Comparison of ENCODE assay signal across 8 cellular contexts in the genomic region with DNA sequence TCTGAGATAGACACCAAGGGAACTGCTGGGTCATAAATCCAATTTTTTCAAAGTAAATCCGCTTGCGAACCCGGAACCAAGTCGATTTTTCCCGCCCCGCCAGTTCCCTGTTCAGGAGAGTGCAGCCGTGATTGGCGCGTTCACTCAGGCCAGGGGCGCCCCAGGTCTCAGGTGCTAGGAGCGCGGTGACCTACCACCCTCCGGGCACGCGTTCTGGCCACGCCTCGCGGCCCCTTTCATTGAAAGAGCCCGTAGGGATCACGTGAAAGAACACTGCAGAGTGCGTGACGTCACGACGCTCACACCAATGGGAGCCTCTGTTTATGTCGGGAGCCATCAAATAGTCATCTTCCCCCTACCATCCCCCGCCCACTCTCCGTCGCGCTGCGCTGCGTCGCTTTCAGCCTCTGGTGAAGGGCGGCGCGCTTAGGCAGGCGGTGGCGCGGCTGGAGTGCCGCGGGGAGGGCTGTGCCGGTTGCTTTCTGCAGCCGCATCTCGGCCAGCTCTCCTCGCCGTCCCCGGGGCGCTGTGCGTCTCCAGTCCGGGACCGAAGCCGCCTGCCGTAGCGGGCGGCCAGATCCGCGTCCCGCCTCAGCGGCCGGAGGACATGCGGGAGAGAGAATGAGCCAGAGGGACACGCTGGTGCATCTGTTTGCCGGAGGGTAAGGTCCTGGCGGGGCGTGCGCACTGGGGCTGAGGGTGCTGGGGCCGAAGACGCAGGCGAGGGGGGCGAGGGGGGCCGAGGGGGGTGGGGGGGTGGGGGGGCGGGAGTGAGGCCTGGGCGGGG. TPM values are rescaled to one million over a fixed set of nuclear protein-coding genes. Genes with fewer than 3 reads are reported as not detected.
A peak's percentile ranks its signal among the peaks of the same experiment; 100 is the strongest.
DNase-seq lines count a peak whose midpoint lies in the region; ATAC-seq and TF ChIP-seq lines count a peak whose summit lies in the region.

A gene with protein sequence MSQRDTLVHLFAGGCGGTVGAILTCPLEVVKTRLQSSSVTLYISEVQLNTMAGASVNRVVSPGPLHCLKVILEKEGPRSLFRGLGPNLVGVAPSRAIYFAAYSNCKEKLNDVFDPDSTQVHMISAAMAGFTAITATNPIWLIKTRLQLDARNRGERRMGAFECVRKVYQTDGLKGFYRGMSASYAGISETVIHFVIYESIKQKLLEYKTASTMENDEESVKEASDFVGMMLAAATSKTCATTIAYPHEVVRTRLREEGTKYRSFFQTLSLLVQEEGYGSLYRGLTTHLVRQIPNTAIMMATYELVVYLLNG (plus strand): TSS at position 403 of the 787 bp plus-strand sequence. CDS start 219 bp downstream, at position 622.

- peak within 1 kb of the TSS; percentile 95 for H3K27ac Mint-ChIP-seq in T-helper 1 cell treated with Interleukin-12 subunit alpha and Interleukin-12 subunit beta and Interleukin-4 antibody, amounts not matched to agents 30 μg/mL and 1 μg/mL, for 36 hours
- peak within 1 kb of the TSS; percentile 99 for H3K27ac Mint-ChIP-seq in progenitor cell of endocrine pancreas

- no peaks in the 10 kb centered on the region for H3K36me3 ChIP-seq in left ventricle myocardium inferior

- DNase-seq in GM13977 (ENCODE audit: low spot score) (peak; percentile 94), NCI-H1694 (lab: John Stamatoyannopoulos, UW) (peak; percentile 99), amniotic stem cell (lab: John Stamatoyannopoulos, UW) (peak; percentile 92), left ventricle myocardium inferior (peak; percentile 98), progenitor cell of endocrine pancreas (ENCODE audit: low spot score, unreplicated experiment) (peak; percentile 91), ureter (ENCODE audit: low spot score) (peak; percentile 98)

- peaks cover 46% of the 10 kb centered on the region for H3K4me1 ChIP-seq in left ventricle myocardium inferior

- peaks cover 7% of the 10 kb centered on the region for H3K9me3 Mint-ChIP-seq in T-helper 1 cell treated with Interleukin-12 subunit alpha and Interleukin-12 subunit beta and Interleukin-4 antibody, amounts not matched to agents 30 μg/mL and 1 μg/mL, for 36 hours
- peaks cover 8% of the 10 kb centered on the region for H3K9me3 Mint-ChIP-seq in progenitor cell of endocrine pancreas (ENCODE audit: low read depth)

- in situ Hi-C loops in GM13977 (cut with MboI; ENCODE audit: low pct_unique_long_range_greater_than_20kb, low sequenced_read_pairs, unreplicated experiment) = no loop called here

- peak within 1 kb of the TSS; percentile 98 for H3K27ac ChIP-seq in left ventricle myocardium inferior (replicated peaks)

- peak; percentile 12 for TF ChIP-seq CTCF in GM13977 (IDR thresholded peaks at IDR 0.05; ENCODE audit: extremely low read depth, insufficient read depth, missing control alignments)
- TF ChIP-seq CTCF in left ventricle myocardium inferior (IDR thresholded peaks at IDR 0.05; ENCODE audit: borderline replicate concordance) = no peak
- no peak for TF ChIP-seq CTCF in progenitor cell of endocrine pancreas (IDR thresholded peaks at IDR 0.05; ENCODE audit: unreplicated experiment)

- ATAC-seq in HG02884 (IDR thresholded peaks at IDR 0.05; ENCODE audit: unreplicated experiment) = peak; percentile 96

- peaks cover 22% of the 10 kb centered on the region for H3K27me3 Mint-ChIP-seq in T-helper 1 cell treated with Interleukin-12 subunit alpha and Interleukin-12 subunit beta and Interleukin-4 antibody, amounts not matched to agents 30 μg/mL and 1 μg/mL, for 36 hours (ENCODE audit: low read depth)
- H3K27me3 Mint-ChIP-seq in progenitor cell of endocrine pancreas = no peaks in the 10 kb centered on the region

- no peaks in the 10 kb centered on the region for H3K27me3 ChIP-seq in left ventricle myocardium inferior (ENCODE audit: low read depth)

- peaks cover 7% of the 10 kb centered on the region for H3K9me3 ChIP-seq in left ventricle myocardium inferior (replicated peaks)

- intact Hi-C loops in left ventricle myocardium inferior (cut with micrococcal nuclease) = no loop called here

- H3K36me3 Mint-ChIP-seq in T-helper 1 cell treated with Interleukin-12 subunit alpha and Interleukin-12 subunit beta and Interleukin-4 antibody, amounts not matched to agents 30 μg/mL and 1 μg/mL, for 36 hours (ENCODE audit: low read depth) = peaks cover 5% of the 10 kb centered on the region
- H3K36me3 Mint-ChIP-seq in progenitor cell of endocrine pancreas (ENCODE audit: insufficient read depth) = peaks cover 3% of the 10 kb centered on the region

- H3K4me3 Mint-ChIP-seq in T-helper 1 cell treated with Interleukin-12 subunit alpha and Interleukin-12 subunit beta and Interleukin-4 antibody, amounts not matched to agents 30 μg/mL and 1 μg/mL, for 36 hours = peak within 1 kb of the TSS; percentile 94
- peak within 1 kb of the TSS; percentile 93 for H3K4me3 Mint-ChIP-seq in progenitor cell of endocrine pancreas (ENCODE audit: low read depth)

- peaks cover 36% of the 10 kb centered on the region for H3K4me1 Mint-ChIP-seq in T-helper 1 cell treated with Interleukin-12 subunit alpha and Interleukin-12 subunit beta and Interleukin-4 antibody, amounts not matched to agents 30 μg/mL and 1 μg/mL, for 36 hours (ENCODE audit: low read depth)
- H3K4me1 Mint-ChIP-seq in progenitor cell of endocrine pancreas (ENCODE audit: low read depth) = peaks cover 30% of the 10 kb centered on the region

- H3K4me3 ChIP-seq in left ventricle myocardium inferior = peak within 1 kb of the TSS; percentile 94

RNA-seq across cellular contexts. Expression of the gene that starts here (rescaled TPM):
- 67.7 TPM for total RNA-seq in left ventricle myocardium inferior
- 130 and 136 TPM in 2 replicates for total RNA-seq in progenitor cell of endocrine pancreas
- total RNA-seq in ureter = 80.7 TPM

Comparison
In these comparisons a context has a peak if more than half of its experiments do, and no peak if none do; other contexts are left out.
1. Peak in every context shown above with its lines: DNase-seq, ATAC-seq, H3K4me3 ChIP-seq and H3K27ac ChIP-seq.